8 cellular contexts compared by ENCODE assay signal in the genomic region with DNA sequence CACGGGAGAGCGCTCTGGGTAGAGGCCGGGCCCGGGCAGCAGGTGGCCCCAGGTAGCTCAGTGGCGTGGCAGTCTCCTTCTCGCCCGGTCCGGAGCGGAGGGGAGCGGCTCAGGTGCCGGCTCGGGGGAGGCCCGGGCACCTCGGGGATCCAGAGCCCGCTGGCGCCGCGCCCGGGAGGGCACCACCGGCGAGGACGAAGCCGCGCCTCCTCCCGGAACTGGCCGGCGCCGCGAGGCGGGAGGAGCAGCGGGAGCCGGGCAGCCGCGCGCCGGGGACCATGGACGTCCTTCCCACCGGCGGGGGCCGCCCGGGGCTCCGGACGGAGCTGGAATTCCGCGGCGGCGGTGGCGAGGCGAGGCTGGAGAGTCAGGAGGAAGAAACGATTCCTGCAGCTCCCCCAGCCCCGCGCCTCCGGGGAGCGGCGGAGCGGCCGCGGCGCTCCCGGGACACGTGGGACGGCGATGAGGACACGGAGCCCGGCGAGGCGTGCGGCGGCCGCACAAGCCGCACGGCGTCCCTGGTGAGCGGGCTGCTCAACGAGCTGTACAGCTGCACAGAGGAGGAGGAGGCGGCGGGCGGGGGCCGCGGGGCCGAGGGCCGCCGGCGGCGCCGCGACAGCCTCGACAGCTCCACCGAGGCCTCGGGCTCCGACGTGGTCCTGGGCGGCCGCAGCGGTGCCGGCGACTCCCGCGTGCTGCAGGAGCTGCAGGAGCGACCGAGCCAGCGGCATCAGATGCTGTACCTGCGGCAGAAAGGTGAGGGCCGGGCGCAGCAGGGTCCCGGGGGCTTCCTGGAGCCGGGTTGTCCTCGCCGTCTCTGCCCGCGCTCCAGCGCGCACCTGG. TPM values are rescaled to one million over a fixed set of nuclear protein-coding genes. Genes with fewer than 3 reads are reported as not detected.
DNase-seq lines count a peak whose midpoint lies in the region; ATAC-seq and TF ChIP-seq lines count a peak whose summit lies in the region.

No MANE protein-coding gene starts in this region.

- ATAC-seq in GM19351 (IDR thresholded peaks at IDR 0.05; ENCODE audit: unreplicated experiment) (peak; percentile 57), Right ventricle myocardium superior (ENCODE audit: poor library complexity) (peak; percentile 83), HG03135 (IDR thresholded peaks at IDR 0.05; ENCODE audit: unreplicated experiment) (no peak)

- peak overlapping the region; percentile 43 for H3K4me3 ChIP-seq in ovary

- DNase-seq in AG08396 (ENCODE audit: low spot score) (peak; percentile 46), NCI-H146 (lab: John Stamatoyannopoulos, UW) (peak; percentile 74), Right ventricle myocardium superior (peak; percentile 68), ovary (peak; percentile 26 to 62 (median 51)), cerebellar cortex (ENCODE audit: low spot score) (no peak)
- peak; percentile 36 to 42 for DNase-seq in activated T-cell treated with anti-CD3 and anti-CD28 coated beads, Interleukin-2, amount 50 U/mL, for 48 hours

- H3K36me3 ChIP-seq in ovary = no peaks in the 10 kb centered on the region

- no peak for TF ChIP-seq EP300 in ovary (IDR thresholded peaks at IDR 0.05)

- no peaks in the 10 kb centered on the region for H3K27me3 ChIP-seq in ovary

- no peak for TF ChIP-seq CTCF in ovary (IDR thresholded peaks at IDR 0.05)

- intact Hi-C loops in Right ventricle myocardium superior (cut with DNase I) (no loop called here), ovary (cut with DNase I) (no loop called here)

- H3K9me3 ChIP-seq in ovary = no peaks in the 10 kb centered on the region

- peaks cover 1% of the 10 kb centered on the region for H3K4me1 ChIP-seq in ovary (ENCODE audit: insufficient read depth)

- WGBS in ovary, 3 donors = 1 to 2% (median 1%) methylated on average over 25 to 113 of the region's 113 CpGs

- no peak for TF ChIP-seq POLR2A in ovary (IDR thresholded peaks at IDR 0.05)

- H3K27ac ChIP-seq in ovary = peak overlapping the region in 1 of 2 donors; percentile 3

RNA-seq across cellular contexts. Expression of a gene that starts 21.5 kb away (rescaled TPM):
- total RNA-seq in Right ventricle myocardium superior (97.9 TPM), ovary (100 to 1,000 TPM in 5 of 7 donors, 10 to 100 TPM in 2; 81.2 to 165 (median 101) TPM)
- polyA plus RNA-seq in ovary = 100 to 1,000 TPM in 1 of 2 donors, 10 to 100 TPM in 1; 63.9 to 278 TPM

RNA-seq across cellular contexts. Expression of a gene that starts 43.7 kb away (rescaled TPM):
- total RNA-seq in Right ventricle myocardium superior = 0.83 TPM
- total RNA-seq in ovary = 1 to 10 TPM; 1.6 to 5.2 (median 2.7) TPM
- polyA plus RNA-seq in ovary = 1 to 10 TPM; 1.1 to 2.6 TPM
